Comparison of ENCODE assay signal across 11 cellular contexts in genomic region chr1:200895801-200896570, GRCh38. TPM values are rescaled to one million over a fixed set of nuclear protein-coding genes. Genes with fewer than 3 reads are reported as not detected.
DNase-seq lines count a peak whose midpoint lies in the region; ATAC-seq, FAIRE-seq and TF ChIP-seq lines count a peak whose summit lies in the region.
"Had no signal": no experiment of that assay in that cellular context is flagged by ENCODE, and none has a peak within 500 bp of the region (broad histone marks: within the 10 kb centered on the region; RNA-seq: fewer than 3 reads in every experiment).

No MANE protein-coding gene starts in this region.

- H3K27me3 ChIP-seq in lower lobe of right lung (ENCODE audit: low read depth): peaks cover 10% of the 10 kb centered on the region

- no peak overlapping the region for H3K27ac Mint-ChIP-seq in natural killer cell treated with Interleukin-12 subunit alpha and Interleukin-12 subunit beta and Interleukin-15 and Interleukin-18, amount 100 ng/mL, for 72 hours

- H3K36me3 ChIP-seq in lower lobe of right lung: no peaks in the 10 kb centered on the region
- H3K36me3 ChIP-seq: BLaER1, thoracic aorta had no signal

- H3K4me3 Mint-ChIP-seq in natural killer cell treated with Interleukin-12 subunit alpha and Interleukin-12 subunit beta and Interleukin-15 and Interleukin-18, amount 100 ng/mL, for 72 hours: no peak overlapping the region

- TF ChIP-seq CTCF in lower lobe of right lung (IDR thresholded peaks at IDR 0.05): no peak

- H3K9me3 Mint-ChIP-seq in natural killer cell treated with Interleukin-12 subunit alpha and Interleukin-12 subunit beta and Interleukin-15 and Interleukin-18, amount 100 ng/mL, for 72 hours: no peaks in the 10 kb centered on the region

- H3K4me1 ChIP-seq in lower lobe of right lung: peaks cover 12% of the 10 kb centered on the region

- intact Hi-C loops in lower lobe of right lung (cut with DNase I): no loop called here

- no peak for FAIRE-seq in RCC 7860 (lab: Jason Lieb, UNC)

- no peaks in the 10 kb centered on the region for H3K9me3 ChIP-seq in lower lobe of right lung
- H3K9me3 ChIP-seq: BLaER1, thoracic aorta had no signal

- ATAC-seq in HG02759 (IDR thresholded peaks at IDR 0.05; ENCODE audit: unreplicated experiment): peak; percentile 65
- ATAC-seq in lower lobe of right lung: peak in 1 of 2 donors; percentile 15
- no peak for ATAC-seq in natural killer cell treated with Interleukin-12 subunit alpha and Interleukin-12 subunit beta and Interleukin-15 and Interleukin-18, amount 100 ng/mL, for 72 hours

- H3K27me3 Mint-ChIP-seq in natural killer cell treated with Interleukin-12 subunit alpha and Interleukin-12 subunit beta and Interleukin-15 and Interleukin-18, amount 100 ng/mL, for 72 hours: peaks cover 0 to 17% of the 10 kb centered on the region in 2 donors

- H3K4me3 ChIP-seq in GM08714 (ENCODE audit: low read length) (peak overlapping the region; percentile 27; the same call in 1 of the 2 replicates), lower lobe of right lung (peak overlapping the region; percentile 44)
- H3K4me3 ChIP-seq: BLaER1, thoracic aorta had no signal

- H3K27ac ChIP-seq in lower lobe of right lung: peak overlapping the region; percentile 68
- H3K27ac ChIP-seq: BLaER1, thoracic aorta had no signal

- peaks cover 4 to 17% of the 10 kb centered on the region in 2 donors for H3K4me1 Mint-ChIP-seq in natural killer cell treated with Interleukin-12 subunit alpha and Interleukin-12 subunit beta and Interleukin-15 and Interleukin-18, amount 100 ng/mL, for 72 hours (ENCODE audit: low read depth in 2 of 2)

- peak; percentile 53 for DNase-seq in RCC 7860 (ENCODE audit: low spot score)
- no peak for DNase-seq in lower lobe of right lung
- no peak for DNase-seq in midbrain (lab: John Stamatoyannopoulos, UW)
- no peak for DNase-seq in HCEC 1CT
- no peak for DNase-seq in NCI-H524 (lab: John Stamatoyannopoulos, UW)
- no peak for DNase-seq in natural killer cell treated with Interleukin-12 subunit alpha and Interleukin-12 subunit beta and Interleukin-15 and Interleukin-18, amount 100 ng/mL, for 72 hours (ENCODE audit: low spot score)
- DNase-seq: NCI-H1417 treated with DMSO at 0.1 percent for 48 hours had no signal

- H3K36me3 Mint-ChIP-seq in natural killer cell treated with Interleukin-12 subunit alpha and Interleukin-12 subunit beta and Interleukin-15 and Interleukin-18, amount 100 ng/mL, for 72 hours: no peaks in the 10 kb centered on the region

RNA-seq across cellular contexts. Expression of gene INAVA, which starts 1.3 kb away (rescaled TPM):
- 7.8 TPM for total RNA-seq in lower lobe of right lung
- total RNA-seq in natural killer cell treated with Interleukin-12 subunit alpha and Interleukin-12 subunit beta and Interleukin-15 and Interleukin-18, amount 100 ng/mL, for 72 hours: under 1 TPM; 0.25 to 0.86 TPM

RNA-seq across cellular contexts. Expression of gene GPR25, which starts 23.2 kb away (rescaled TPM):
- 0.62 TPM for total RNA-seq in lower lobe of right lung
- total RNA-seq in natural killer cell treated with Interleukin-12 subunit alpha and Interleukin-12 subunit beta and Interleukin-15 and Interleukin-18, amount 100 ng/mL, for 72 hours: not detected
- total RNA-seq: thoracic aorta had no signal
